Comparison of ENCODE assay signal across 1 cellular context in the genomic region with DNA sequence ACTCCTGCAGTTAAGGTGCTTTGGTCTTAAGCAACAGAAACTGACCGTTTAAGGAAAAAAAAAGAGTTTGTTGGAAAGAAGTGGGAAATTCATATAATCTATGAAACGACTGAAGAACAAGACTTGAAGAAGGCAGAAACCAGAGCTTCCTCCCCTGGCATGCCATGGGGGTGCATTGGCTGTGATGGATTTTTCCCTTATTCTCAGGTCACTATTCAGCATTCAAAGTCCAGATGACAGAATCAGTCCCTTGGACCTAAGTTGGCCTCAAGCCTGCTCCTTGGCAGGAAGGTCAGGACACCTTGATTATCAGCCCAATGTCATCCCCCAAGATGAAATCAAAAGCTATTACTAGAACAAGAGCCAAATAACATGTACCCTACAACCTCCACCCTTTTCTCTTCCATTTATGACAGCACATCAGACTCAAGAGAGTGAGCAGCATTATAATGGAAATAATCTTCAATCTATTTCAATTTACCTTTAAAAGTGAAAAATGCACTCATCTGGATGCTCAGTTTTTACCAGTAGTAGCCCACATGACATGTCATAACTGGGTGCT.
TF ChIP-seq lines count a peak whose summit lies in the region.

No MANE protein-coding gene starts in this region.

TF ChIP-seq in K562, 482 proteins besides CTCF, POLR2A, EP300 and RAD21 (continued from another document):
- TF ChIP-seq, protein P1, sequence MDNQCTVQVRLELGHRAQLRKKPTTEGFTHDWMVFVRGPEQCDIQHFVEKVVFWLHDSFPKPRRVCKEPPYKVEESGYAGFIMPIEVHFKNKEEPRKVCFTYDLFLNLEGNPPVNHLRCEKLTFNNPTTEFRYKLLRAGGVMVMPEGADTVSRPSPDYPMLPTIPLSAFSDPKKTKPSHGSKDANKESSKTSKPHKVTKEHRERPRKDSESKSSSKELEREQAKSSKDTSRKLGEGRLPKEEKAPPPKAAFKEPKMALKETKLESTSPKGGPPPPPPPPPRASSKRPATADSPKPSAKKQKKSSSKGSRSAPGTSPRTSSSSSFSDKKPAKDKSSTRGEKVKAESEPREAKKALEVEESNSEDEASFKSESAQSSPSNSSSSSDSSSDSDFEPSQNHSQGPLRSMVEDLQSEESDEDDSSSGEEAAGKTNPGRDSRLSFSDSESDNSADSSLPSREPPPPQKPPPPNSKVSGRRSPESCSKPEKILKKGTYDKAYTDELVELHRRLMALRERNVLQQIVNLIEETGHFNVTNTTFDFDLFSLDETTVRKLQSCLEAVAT (IDR thresholded peaks at IDR 0.05) = no peak
- TF ChIP-seq ILK (tag; IDR thresholded peaks at IDR 0.05; ENCODE audit: borderline replicate concordance, low read depth) = no peak
